In the genomic region with DNA sequence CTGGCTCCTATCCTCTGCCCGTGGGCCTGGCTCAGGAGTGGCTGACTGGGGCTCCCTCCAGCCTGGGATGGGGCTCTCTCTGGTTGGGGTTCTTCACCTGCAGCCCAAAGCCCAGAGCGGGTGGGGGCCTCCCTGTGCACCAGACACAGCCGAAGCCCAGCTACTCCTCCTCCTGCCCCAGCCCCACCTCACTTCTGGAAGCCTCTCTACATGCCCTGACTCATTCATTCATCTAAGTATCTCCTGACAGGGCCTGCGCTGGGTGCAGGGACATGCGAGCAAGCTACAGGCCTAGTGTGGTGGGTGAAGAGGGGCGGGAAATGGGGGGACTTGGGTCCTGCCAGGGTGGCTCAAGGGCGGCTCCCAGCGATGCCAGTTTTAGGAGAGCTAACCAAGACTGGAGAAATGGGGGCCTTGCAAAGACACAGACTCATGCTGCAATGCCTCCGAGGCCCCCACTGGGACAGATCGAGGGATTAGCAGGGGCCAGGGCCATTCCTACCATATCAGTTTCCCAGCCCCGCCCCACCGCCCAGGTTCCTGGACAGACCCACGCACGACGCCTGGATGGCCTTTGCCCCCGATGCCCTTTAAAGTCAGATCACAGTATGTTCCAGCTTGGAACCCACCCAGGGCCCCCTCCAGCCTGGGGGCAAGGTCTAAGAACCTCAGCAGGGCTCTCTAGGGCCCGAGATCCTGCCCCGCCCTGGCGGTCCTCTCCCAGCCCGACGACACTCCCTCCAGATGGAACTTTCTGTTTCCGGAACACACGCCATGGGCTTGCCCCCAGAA, we compare ENCODE assay signal across 17 cellular contexts. TPM values are rescaled to one million over a fixed set of nuclear protein-coding genes. Genes with fewer than 3 reads are reported as not detected.
DNase-seq lines count a peak whose midpoint lies in the region; ATAC-seq and TF ChIP-seq lines count a peak whose summit lies in the region.
"Had no signal": no experiment of that assay in that cellular context is flagged by ENCODE, and none has a peak within 500 bp of the region (broad histone marks: within the 10 kb centered on the region; RNA-seq: fewer than 3 reads in every experiment).

No MANE protein-coding gene starts in this region.

- CTCF ChIA-PET in HCT116 (lab: Charles Lee): interaction anchor here (0.6 to 1.0 kb wide), 2 partner anchors 31 to 114 kb away, joined by 3 read pairs; no protein-coding TSS in a partner anchor

- H2AFZ ChIP-seq in HCT116 (ENCODE audit: low read depth, low read length, poor library complexity, severe bottlenecking) (no peak overlapping the region), neuronal stem cell (ENCODE audit: low read length) (no peak overlapping the region)

- H3K9me3 ChIP-seq in HCT116 (ENCODE audit: control insufficient read depth in 1 of 2, insufficient read depth in 1 of 2, low read depth in 1 of 2, low read length in 2 of 2) (no peaks in the 10 kb centered on the region), colonic mucosa (no peaks in the 10 kb centered on the region), neuronal stem cell (replicated peaks in 1 of 2; ENCODE audit: control insufficient read depth in 2 of 2, insufficient read depth in 1 of 2, low read depth in 1 of 2, low read length in 2 of 2) (no peaks in the 10 kb centered on the region), tibial artery (no peaks in the 10 kb centered on the region)
- H3K9me3 ChIP-seq: body of pancreas, SJSA1, upper lobe of left lung had no signal

- no peak overlapping the region for H2AK5ac ChIP-seq in neuronal stem cell (ENCODE audit: low read depth, low read length)

- H2BK5ac ChIP-seq in neuronal stem cell (ENCODE audit: low read length): peak overlapping the region; percentile 39

- H3K27ac ChIP-seq in HCT116 (ENCODE audit: low read depth, low read length): no peak overlapping the region; the same call in 1 of the 2 replicates
- peak overlapping the region; percentile 24 for H3K27ac ChIP-seq in colonic mucosa
- H3K27ac ChIP-seq in neuronal stem cell (replicated peaks; ENCODE audit: low read length): no peak overlapping the region
- no peak overlapping the region for H3K27ac ChIP-seq in tibial artery
- H3K27ac ChIP-seq: body of pancreas, SJSA1 had no signal

- H4K8ac ChIP-seq in neuronal stem cell (ENCODE audit: low read depth, low read length): peak overlapping the region; percentile 65

- intact Hi-C loops in HCT116 (cut with micrococcal nuclease) (no loop called here), colonic mucosa (cut with DNase I) (no loop called here), tibial artery (cut with DNase I; ENCODE audit: low total_unique reads) (no loop called here)

- peaks cover 21 to 62% of the 10 kb centered on the region in 2 experiments for H3K36me3 ChIP-seq in HCT116 (ENCODE audit: control insufficient read depth in 1 of 2, insufficient read depth in 2 of 2, low read length in 2 of 2)
- H3K36me3 ChIP-seq in colonic mucosa: no peaks in the 10 kb centered on the region
- peaks cover 65 to 94% of the 10 kb centered on the region in 2 donors for H3K36me3 ChIP-seq in neuronal stem cell (replicated peaks in 1 of 2; ENCODE audit: control insufficient read depth in 2 of 2, insufficient read depth in 2 of 2, low read length in 2 of 2)
- peaks cover 0 to 68% (median 32%) of the 10 kb centered on the region in 3 donors for H3K36me3 ChIP-seq in tibial artery

- no peak for ATAC-seq in HCT116
- no peak for ATAC-seq in GM21529 (IDR thresholded peaks at IDR 0.05; ENCODE audit: unreplicated experiment)
- ATAC-seq: body of pancreas; CD8-positive, alpha-beta T cell had no signal

- H4K20me1 ChIP-seq in HCT116 (ENCODE audit: insufficient read depth): no peaks in the 10 kb centered on the region

- H3K4me1 ChIP-seq in HCT116 (ENCODE audit: control insufficient read depth in 1 of 2, insufficient read depth in 2 of 2, low read length in 2 of 2) (peaks cover 6 to 10% of the 10 kb centered on the region in 2 experiments), colonic mucosa (peaks cover 13% of the 10 kb centered on the region), neuronal stem cell (ENCODE audit: control insufficient read depth in 2 of 2, insufficient read depth in 1 of 2, low read depth in 1 of 2, low read length in 2 of 2) (peaks cover 2 to 3% of the 10 kb centered on the region in 2 donors), tibial artery (peaks cover 15 to 56% (median 36%) of the 10 kb centered on the region in 4 donors)

- RAD21 ChIA-PET in HCT116 (lab: Charles Lee; ENCODE audit: low non-redundant PET in 1 of 2, low total read pairs in 2 of 2, uncharacterized antibody in 2 of 2, unreplicated experiment in 2 of 2): no interaction called here

- POLR2A ChIA-PET in HCT116 (lab: Charles Lee): interaction anchor here (0.6 kb wide), 1 partner anchor 12 kb away, joined by 3 read pairs; a partner anchor contains a TSS

- H3K4me2 ChIP-seq in HCT116 (ENCODE audit: low read length) (no peak overlapping the region), neuronal stem cell (ENCODE audit: insufficient read depth, low read length, poor library complexity, severe bottlenecking) (no peak overlapping the region)

- no peaks in the 10 kb centered on the region for H3K27me3 ChIP-seq in HCT116 (ENCODE audit: insufficient read depth, low read length)
- H3K27me3 ChIP-seq in colonic mucosa: no peaks in the 10 kb centered on the region
- H3K27me3 ChIP-seq in neuronal stem cell (ENCODE audit: control insufficient read depth in 3 of 3, insufficient read depth in 3 of 3, low read depth in 1 of 3, low read length in 3 of 3): no peaks in the 10 kb centered on the region
- no peaks in the 10 kb centered on the region for H3K27me3 ChIP-seq in tibial artery
- H3K27me3 ChIP-seq: body of pancreas, SJSA1, upper lobe of left lung had no signal

- H2BK12ac ChIP-seq in neuronal stem cell (ENCODE audit: low read length): no peak overlapping the region

- H3K9me2 ChIP-seq in HCT116 (ENCODE audit: insufficient read depth): no peaks in the 10 kb centered on the region

- H3K9ac ChIP-seq in HCT116 (ENCODE audit: low read length) (no peak overlapping the region), colonic mucosa (ENCODE audit: low read depth in 2 of 2, low read length in 2 of 2) (peak overlapping the region in 1 of 2 donors; percentile 62), neuronal stem cell (ENCODE audit: low read depth, low read length, poor library complexity) (peak overlapping the region; percentile 3)

- H2BK120ac ChIP-seq in neuronal stem cell (ENCODE audit: low read depth, low read length): no peak overlapping the region

- H3K18ac ChIP-seq in neuronal stem cell (ENCODE audit: low read length): no peak overlapping the region

- no CpG with 5 or more reads among the region's 23 CpGs for WGBS in neuronal stem cell (ENCODE audit: extremely low coverage in 2 of 2, insufficient read length in 2 of 2, insufficient replicate concordance in 1 of 2), 2 donors

- H3K14ac ChIP-seq in neuronal stem cell (ENCODE audit: low read length): no peak overlapping the region

- peak; percentile 15 for DNase-seq in D341Med (ENCODE audit: low spot score)
- no peak for DNase-seq in HCT116 (ENCODE audit: low read depth, low spot score)
- DNase-seq in colonic mucosa: peak; percentile 59
- no peak for DNase-seq in neuronal stem cell (ENCODE audit: low spot score)
- no peak for DNase-seq in OCI-M2 (lab: John Stamatoyannopoulos, UW; ENCODE audit: unreplicated experiment)
- DNase-seq in tibial artery: no peak
- DNase-seq: body of pancreas; CD8-positive, alpha-beta T cell; DND-41; hypothalamus; mesendoderm; NCI-H146; nephron progenitor cell; T-helper 9 cell had no signal

- no peak overlapping the region for H3K4ac ChIP-seq in neuronal stem cell (ENCODE audit: low read length)

- H3K23ac ChIP-seq in neuronal stem cell (ENCODE audit: low read depth, low read length, poor library complexity): peak overlapping the region; percentile 55

- TF ChIP-seq CTCF in HCT116 (IDR thresholded peaks at IDR 0.05 in 2 of 3, conservative IDR thresholded peaks at IDR 0.05 in 1 of 3; ENCODE audit: borderline replicate concordance in 1 of 3, insufficient read depth in 1 of 3, low read depth in 2 of 3, low read length in 2 of 3) (no peak), colonic mucosa (IDR thresholded peaks at IDR 0.05) (no peak), tibial artery (IDR thresholded peaks at IDR 0.05) (no peak)

- no peak for TF ChIP-seq POLR2A in HCT116 (IDR thresholded peaks at IDR 0.05; ENCODE audit: borderline replicate concordance, extremely low read depth, insufficient read depth, insufficient read length)

- H4K91ac ChIP-seq in neuronal stem cell (ENCODE audit: low read depth, low read length, poor library complexity): no peak overlapping the region

- no peak overlapping the region for H2BK15ac ChIP-seq in neuronal stem cell (ENCODE audit: low read length)

- peaks cover 15% of the 10 kb centered on the region for H3K79me1 ChIP-seq in neuronal stem cell (ENCODE audit: low read depth, low read length)

- TF ChIP-seq RAD21 in HCT116 (IDR thresholded peaks at IDR 0.05; ENCODE audit: low read depth): no peak

- peaks cover 30% of the 10 kb centered on the region; the same call in 1 of the 2 replicates for H3K79me2 ChIP-seq in HCT116 (ENCODE audit: insufficient read depth, low read length)

- BruUV-seq in HCT116 (replicated peaks; lab: Mats Ljungman, UMichigan): no TSS peak

- H3K4me3 ChIP-seq in HCT116 (replicated peaks in 1 of 2; ENCODE audit: low read depth in 1 of 2, low read length in 2 of 2) (no peak overlapping the region), colonic mucosa (no peak overlapping the region), neuronal stem cell (ENCODE audit: low read length in 2 of 2) (no peak overlapping the region), tibial artery (no peak overlapping the region)
- H3K4me3 ChIP-seq: body of pancreas, SJSA1, upper lobe of left lung had no signal

TF ChIP-seq in HCT116, 20 proteins besides CTCF, POLR2A, EP300 and RAD21:
- TF ChIP-seq YY1 (IDR thresholded peaks at IDR 0.05; ENCODE audit: extremely low read depth, insufficient replicate concordance, low read depth, low read length) (no peak), POLR2AphosphoS5 (IDR thresholded peaks at IDR 0.05; ENCODE audit: low read depth, low read length) (0 out of 2 replicates have a peak, but pooled peaks have one; percentile 11)

RNA-seq across cellular contexts. Expression of a gene that starts 12.6 kb away (rescaled TPM):
- total RNA-seq in HCT116 (2021; ENCODE audit: unreplicated experiment) (400 TPM), colonic mucosa (100 to 1,000 TPM; 128 to 308 TPM)
- polyA plus RNA-seq in HCT116 (2012): 263 and 315 TPM in 2 replicates
- polyA plus RNA-seq in neuronal stem cell (2013, experiment 1 of 2): 355 TPM
- polyA plus RNA-seq in neuronal stem cell (2013, experiment 2 of 2): 349 TPM

RNA-seq across cellular contexts. Expression of a gene that starts 28.9 kb away (rescaled TPM):
- total RNA-seq in HCT116 (2021; ENCODE audit: unreplicated experiment) (221 TPM), colonic mucosa (100 to 1,000 TPM; 177 to 418 TPM)
- polyA plus RNA-seq in HCT116 (2012): 179 and 285 TPM in 2 replicates
- 126 TPM for polyA plus RNA-seq in neuronal stem cell (2013, experiment 1 of 2)
- 119 TPM for polyA plus RNA-seq in neuronal stem cell (2013, experiment 2 of 2)

RNA-seq across cellular contexts. Expression of a gene that starts 30.1 kb away (rescaled TPM):
- total RNA-seq in HCT116 (2021; ENCODE audit: unreplicated experiment) (30.9 TPM), colonic mucosa (10 to 100 TPM; 62.6 to 99.0 TPM)
- polyA plus RNA-seq in HCT116 (2012): 22.4 and 23.8 TPM in 2 replicates
- polyA plus RNA-seq in neuronal stem cell (2013, experiment 1 of 2): 10.5 TPM
- 10.8 TPM for polyA plus RNA-seq in neuronal stem cell (2013, experiment 2 of 2)

RNA-seq across cellular contexts. Expression of a gene that starts 36.1 kb away (rescaled TPM):
- total RNA-seq in HCT116 (2021; ENCODE audit: unreplicated experiment): 4.8 TPM
- polyA plus RNA-seq in HCT116 (2012): 1.9 and 2.7 TPM in 2 replicates
- total RNA-seq in colonic mucosa: 1 to 10 TPM; 1.7 to 3.0 TPM
- polyA plus RNA-seq in neuronal stem cell (2013, experiment 1 of 2): 0.81 TPM
- 1.1 TPM for polyA plus RNA-seq in neuronal stem cell (2013, experiment 2 of 2)

Comparison
In these comparisons a context has a peak if more than half of its experiments do, and no peak if none do; other contexts are left out.
1. DNase-seq: peak in D341Med (single experiment) and colonic mucosa (single experiment); none in HCT116 (single experiment), neuronal stem cell (single experiment), OCI-M2 (single experiment) and tibial artery (0 of 2).